8 cellular contexts compared by ENCODE assay signal in genomic region chr16:77789085-77789611, GRCh38. TPM values are rescaled to one million over a fixed set of nuclear protein-coding genes. Genes with fewer than 3 reads are reported as not detected.
DNase-seq lines count a peak whose midpoint lies in the region; ATAC-seq and TF ChIP-seq lines count a peak whose summit lies in the region.

No MANE protein-coding gene starts in this region.

- peak overlapping the region; percentile 79 for H3K4me3 ChIP-seq in astrocyte of the cerebellum (ENCODE audit: low read depth, low read length)
- H3K4me3 ChIP-seq in tibial artery = peak overlapping the region; percentile 63 to 83

- H3K4me1 ChIP-seq in tibial artery = peaks cover 0 to 21% (median 13%) of the 10 kb centered on the region in 4 donors

- in situ Hi-C loops in astrocyte of the cerebellum (cut with HindIII; ENCODE audit: low sequenced_read_pairs) = no loop called here

- TF ChIP-seq CTCF in astrocyte of the cerebellum (IDR thresholded peaks at IDR 0.05; ENCODE audit: low read depth, low read length, missing control alignments) = no peak
- no peak for TF ChIP-seq CTCF in tibial artery (IDR thresholded peaks at IDR 0.05)

- peak overlapping the region in 1 of 2 donors; percentile 12 for H3K27ac ChIP-seq in tibial artery

- peaks cover 0 to 28% of the 10 kb centered on the region in 2 donors for H3K27me3 ChIP-seq in tibial artery

- ATAC-seq in HG03520 (IDR thresholded peaks at IDR 0.05; ENCODE audit: unreplicated experiment) = no peak
- no peak for ATAC-seq in left lobe of liver

- DNase-seq in activated CD4-positive, alpha-beta T cell treated with anti-CD3 and anti-CD28 coated beads for 48 hours = peak; percentile 13
- DNase-seq in activated CD4-positive, alpha-beta T cell treated with anti-CD3 and anti-CD28 coated beads, Interleukin-2, amount 50 U/mL, for 4 hours = no peak
- DNase-seq in astrocyte of the cerebellum (ENCODE audit: low read depth) = no peak
- peak; percentile 23 for DNase-seq in iPS-NIHi7 (ENCODE audit: extremely low spot score)
- no peak for DNase-seq in tibial artery
- DNase-seq in NCI-H526 treated with DMSO at 0.1 percent for 48 hours (lab: John Stamatoyannopoulos, UW) = no peak
- no peak for DNase-seq in left lobe of liver (ENCODE audit: low spot score)

- H3K36me3 ChIP-seq in tibial artery = no peaks in the 10 kb centered on the region

- no peaks in the 10 kb centered on the region for H3K9me3 ChIP-seq in tibial artery

- intact Hi-C loops in tibial artery (cut with DNase I; ENCODE audit: low total_unique reads) = loop anchor here (10.0 kb wide), 1 partner anchor 64 kb away; the partner anchor contains the start of gene NUDT7

RNA-seq across cellular contexts. Expression of gene VAT1L, which starts 0.8 kb away (rescaled TPM):
- 0.23 TPM for total RNA-seq in left lobe of liver

Comparison
In these comparisons a context has a peak if more than half of its experiments do, and no peak if none do; other contexts are left out.
1. DNase-seq: peak in activated CD4-positive, alpha-beta T cell treated with anti-CD3 and anti-CD28 coated beads for 48 hours (single experiment) and iPS-NIHi7 (single experiment); none in activated CD4-positive, alpha-beta T cell treated with anti-CD3 and anti-CD28 coated beads, Interleukin-2, amount 50 U/mL, for 4 hours (0 of 2), astrocyte of the cerebellum (single experiment), tibial artery (0 of 2), NCI-H526 treated with DMSO at 0.1 percent for 48 hours (single experiment) and left lobe of liver (single experiment).